ENCODE assay signal across 18 cellular contexts in the genomic region with DNA sequence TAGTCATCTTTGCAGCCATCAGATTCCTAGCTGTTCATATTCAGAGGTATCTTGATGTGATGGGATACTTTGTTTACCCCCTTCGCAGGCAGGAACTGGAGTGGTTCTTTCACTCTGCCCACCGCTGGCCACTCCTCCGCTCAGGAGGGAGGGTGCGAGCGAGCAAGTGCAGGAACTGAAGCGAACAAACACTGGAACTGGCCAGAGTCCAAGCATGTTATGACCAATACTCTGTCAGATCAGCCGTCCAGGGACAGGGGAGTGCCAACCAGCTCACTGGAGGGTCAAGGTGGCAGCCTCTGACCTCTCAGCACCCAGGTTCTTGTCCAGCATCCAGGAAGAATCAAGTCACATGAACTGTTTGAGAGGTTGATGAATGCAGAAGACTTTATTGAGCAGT. TPM values are rescaled to one million over a fixed set of nuclear protein-coding genes. Genes with fewer than 3 reads are reported as not detected.
DNase-seq lines count a peak whose midpoint lies in the region; ATAC-seq, FAIRE-seq and TF ChIP-seq lines count a peak whose summit lies in the region.
"Had no signal": no experiment of that assay in that cellular context is flagged by ENCODE, and none has a peak within 500 bp of the region (broad histone marks: within the 10 kb centered on the region; RNA-seq: fewer than 3 reads in every experiment).

No MANE protein-coding gene starts in this region.

- peak overlapping the region; percentile 38; the same call in 1 of the 2 replicates for H3K9ac ChIP-seq in KMS-11

- DNase-seq in COLO668 (lab: John Stamatoyannopoulos, UW; ENCODE audit: unreplicated experiment) (peak; percentile 45), bronchial epithelial cell (ENCODE audit: low read depth) (peak; percentile 51), right lobe of liver (peak; percentile 65 to 71 (median 71)), HAP-1 (ENCODE audit: low spot score in 2 of 2) (no peak), epidermal melanocyte (ENCODE audit: insufficient read length, low spot score) (no peak), NCI-H1436 (lab: John Stamatoyannopoulos, UW) (no peak)
- DNase-seq: activated gamma-delta T cell treated with Interleukin-2 at 50 U/mL for 16 hours; mammary epithelial cell; NCI-H1105; NCI-H345; nephron progenitor cell; PC-3; retina; stimulated activated CD4-positive, alpha-beta T cell treated with anti-CD3 and anti-CD28 coated beads, Interleukin-1b, Interleukin-23, amount 100 ng/mL, for 48 hours; WERI-Rb-1 had no signal

- ATAC-seq in right lobe of liver: peak; percentile 92 to 96 (median 92)
- no peak for ATAC-seq in HG02588 (IDR thresholded peaks at IDR 0.05; ENCODE audit: unreplicated experiment)
- ATAC-seq: PC-3 had no signal

- H3K27ac ChIP-seq in KMS-11: peak overlapping the region; percentile 70
- H3K27ac ChIP-seq in right lobe of liver: no peak overlapping the region
- H3K27ac ChIP-seq: thoracic aorta, WERI-Rb-1 had no signal

- no peak for FAIRE-seq in bronchial epithelial cell (lab: Jason Lieb, UNC)

- TF ChIP-seq POLR2A in right lobe of liver (IDR thresholded peaks at IDR 0.05): no peak

- H3K27me3 ChIP-seq in KMS-11 (ENCODE audit: insufficient read depth, low read depth) (no peaks in the 10 kb centered on the region), bronchial epithelial cell (ENCODE audit: control insufficient read depth, insufficient read depth, low read length) (no peaks in the 10 kb centered on the region), right lobe of liver (no peaks in the 10 kb centered on the region), HAP-1 (ENCODE audit: low read depth) (peaks cover 6% of the 10 kb centered on the region)

- no peaks in the 10 kb centered on the region for H4K20me1 ChIP-seq in KMS-11 (ENCODE audit: insufficient read depth)

- peak overlapping the region; percentile 85 for H3K4me2 ChIP-seq in KMS-11

- no peaks in the 10 kb centered on the region for H3K36me3 ChIP-seq in KMS-11 (ENCODE audit: insufficient read depth)
- H3K36me3 ChIP-seq in bronchial epithelial cell (ENCODE audit: control insufficient read depth, insufficient read depth, low read length): no peaks in the 10 kb centered on the region
- H3K36me3 ChIP-seq in right lobe of liver: no peaks in the 10 kb centered on the region
- H3K36me3 ChIP-seq in HAP-1 (replicated peaks): no peaks in the 10 kb centered on the region
- H3K36me3 ChIP-seq: thoracic aorta, WERI-Rb-1 had no signal

- H3K4me1 ChIP-seq in KMS-11 (ENCODE audit: low read depth, poor library complexity, severe bottlenecking) (peaks cover 60% of the 10 kb centered on the region), right lobe of liver (peaks cover 0 to 5% (median 0%) of the 10 kb centered on the region in 4 donors), HAP-1 (no peaks in the 10 kb centered on the region)

- peak overlapping the region; percentile 76 for H2AFZ ChIP-seq in KMS-11 (ENCODE audit: low read depth)

- intact Hi-C loops in right lobe of liver (cut with DNase I): no loop called here

- H3K4me3 ChIP-seq in KMS-11 (IDR thresholded peaks at IDR 0.05; ENCODE audit: insufficient read depth, low read depth, low read length) (no peak overlapping the region), bronchial epithelial cell (ENCODE audit: low read depth, low read length) (no peak overlapping the region), right lobe of liver (peak overlapping the region in 1 of 3 donors; percentile 17), HAP-1 (no peak overlapping the region)
- H3K4me3 ChIP-seq: thoracic aorta had no signal

- WGBS in right lobe of liver (ENCODE audit: insufficient coverage, low coverage, low lambda C conversion rate, missing lambda C conversion rate): 12% methylated on average over 2 of the region's 7 CpGs

- H3K79me2 ChIP-seq in KMS-11 (ENCODE audit: insufficient read depth, low read depth): no peaks in the 10 kb centered on the region

- in situ Hi-C loops in HAP-1 (cut with MboI; ENCODE audit: low sequenced_read_pairs): no loop called here

- H3K9me3 ChIP-seq in right lobe of liver (no peaks in the 10 kb centered on the region), HAP-1 (no peaks in the 10 kb centered on the region)
- H3K9me3 ChIP-seq: thoracic aorta had no signal

- no peak for TF ChIP-seq CTCF in KMS-11 (conservative IDR thresholded peaks at IDR 0.05; ENCODE audit: low read depth, low read length)
- no peak for TF ChIP-seq CTCF in bronchial epithelial cell (IDR thresholded peaks at IDR 0.05; ENCODE audit: insufficient read depth, low read length, severe bottlenecking)
- TF ChIP-seq CTCF in right lobe of liver (IDR thresholded peaks at IDR 0.05): no peak

RNA-seq across cellular contexts. Expression of gene MANBA, which starts 18.0 kb away (rescaled TPM):
- total RNA-seq in bronchial epithelial cell: 56.2 and 60.3 TPM in 2 replicates
- total RNA-seq in right lobe of liver: 10 to 100 TPM; 11.3 to 18.2 (median 13.9) TPM

RNA-seq across cellular contexts. Expression of gene UBE2D3, which starts 48.6 kb away (rescaled TPM):
- total RNA-seq in bronchial epithelial cell: 204 and 244 TPM in 2 replicates
- 100 to 1,000 TPM; 127 to 304 (median 190) TPM for total RNA-seq in right lobe of liver

Comparison
In these comparisons a context has a peak if more than half of its experiments do, and no peak if none do; other contexts are left out.
1. DNase-seq: peak in COLO668 (single experiment), bronchial epithelial cell (single experiment) and right lobe of liver (3 of 3); none in HAP-1 (0 of 2), epidermal melanocyte (single experiment) and NCI-H1436 (single experiment).